Comparison of ENCODE assay signal across 18 cellular contexts in genomic region chr4:127775843-127776242, GRCh38. TPM values are rescaled to one million over a fixed set of nuclear protein-coding genes. Genes with fewer than 3 reads are reported as not detected.
DNase-seq lines count a peak whose midpoint lies in the region; ATAC-seq, FAIRE-seq and TF ChIP-seq lines count a peak whose summit lies in the region.
"Had no signal": no experiment of that assay in that cellular context is flagged by ENCODE, and none has a peak within 500 bp of the region (broad histone marks: within the 10 kb centered on the region; RNA-seq: fewer than 3 reads in every experiment).

No MANE protein-coding gene starts in this region.

- POLR2A ChIA-PET in HEK293 (lab: Yijun Ruan, JAX): no interaction called here

- DNase-seq in GM12891 (ENCODE audit: insufficient read length, low spot score) (no peak), SKM-1 (lab: John Stamatoyannopoulos, UW; ENCODE audit: unreplicated experiment) (no peak), GM19238 (ENCODE audit: insufficient read length, low spot score) (no peak)
- DNase-seq in stimulated activated CD8-positive, alpha-beta memory T cell treated with anti-CD3 and anti-CD28 coated beads, Interleukin-4, amount 100 ng/mL, for 48 hours: no peak
- DNase-seq: CD4-positive, CD25-positive, alpha-beta regulatory T cell; MG63; NCI-H1105; NCI-H187 treated with DMSO at 0.1 percent for 48 hours; NCI-H446; NCI-H748 treated with DMSO at 0.1 percent for 48 hours; Peyer's patch; Right ventricle myocardium superior had no signal

- no peaks in the 10 kb centered on the region for H3K9me3 ChIP-seq in HEK293 (ENCODE audit: control insufficient read depth, insufficient read depth, low read depth, low read length)
- H3K9me3 ChIP-seq: A549, MG63, Peyer's patch had no signal

- H3K27ac ChIP-seq in HEK293 (ENCODE audit: extremely low read depth, low read depth, low read length): no peak overlapping the region
- H3K27ac ChIP-seq: A549, Peyer's patch had no signal

- FAIRE-seq in GM12891 (lab: Jason Lieb, UNC): peak; percentile 75
- FAIRE-seq: A549, HepG2 had no signal

- TF ChIP-seq CTCF in HEK293 (tag by site-specific recombination; IDR thresholded peaks at IDR 0.05): no peak

- H3K4me3 ChIP-seq in HEK293 (ENCODE audit: low read depth, low read length): no peak overlapping the region
- H3K4me3 ChIP-seq: A549, MG63, Peyer's patch had no signal

- peaks cover 2% of the 10 kb centered on the region; the same call in 1 of the 2 replicates for H3K4me1 ChIP-seq in HEK293 (ENCODE audit: control insufficient read depth, insufficient read depth, low read length)
- H3K4me1 ChIP-seq: Peyer's patch had no signal

- ATAC-seq in GM18909 (IDR thresholded peaks at IDR 0.05; ENCODE audit: poor library complexity, unreplicated experiment) (peak; percentile 53), HG03432 (IDR thresholded peaks at IDR 0.05; ENCODE audit: unreplicated experiment) (peak; percentile 51)
- no peak for ATAC-seq in activated CD4-positive, CD25-positive, alpha-beta regulatory T cell treated with anti-CD3 and anti-CD28 coated beads, Interleukin-2, amount 50 U/mL, for 24 hours
- ATAC-seq: A549, HepG2 had no signal

- TF ChIP-seq POLR2A in GM12891 (IDR thresholded peaks at IDR 0.05; ENCODE audit: low read depth, low read length): no peak

- no peaks in the 10 kb centered on the region for H3K36me3 ChIP-seq in HEK293 (ENCODE audit: control insufficient read depth in 2 of 2, insufficient read depth in 1 of 2, low read length in 2 of 2)
- H3K36me3 ChIP-seq: MG63, Peyer's patch had no signal

- CTCF ChIA-PET in HEK293 (lab: Yijun Ruan, JAX): no interaction called here

TF ChIP-seq in GM12891, 5 proteins besides CTCF, POLR2A, EP300 and RAD21:
- TF ChIP-seq POLR2AphosphoS5 (IDR thresholded peaks at IDR 0.05; ENCODE audit: low read depth, low read length): no peak
- no peak for TF ChIP-seq TAF1 (IDR thresholded peaks at IDR 0.05; ENCODE audit: low read depth, low read length)

TF ChIP-seq in HEK293, 187 proteins besides CTCF, POLR2A, EP300 and RAD21:
- TF ChIP-seq OVOL3 (tag by site-specific recombination; IDR thresholded peaks at IDR 0.05): no peak
- no peak for TF ChIP-seq GLI2 (tag by site-specific recombination; IDR thresholded peaks at IDR 0.05; ENCODE audit: borderline replicate concordance, low read depth)
- peak; percentile 80 for TF ChIP-seq ZFHX2 (tag by site-specific recombination; conservative IDR thresholded peaks at IDR 0.05)
- no peak for TF ChIP-seq ZNF560 (tag by site-specific recombination; IDR thresholded peaks at IDR 0.05; ENCODE audit: borderline replicate concordance)
- no peak for TF ChIP-seq ZNF394 (tag by site-specific recombination; IDR thresholded peaks at IDR 0.05; ENCODE audit: borderline replicate concordance)
- no peak for TF ChIP-seq ZNF423 (tag by site-specific recombination; IDR thresholded peaks at IDR 0.05)
- peak; percentile 72 for TF ChIP-seq EGR2 (tag by site-specific recombination; IDR thresholded peaks at IDR 0.05; ENCODE audit: low read depth)
TF ChIP-seq in HEK293: peak in this region for 2.

RNA-seq across cellular contexts. Expression of gene HSPA4L, which starts 6.3 kb away (rescaled TPM):
- 13.2 TPM for polyA plus RNA-seq in GM12891 (2012; ENCODE audit: low read depth, missing spikeins)
- polyA plus RNA-seq: CD4-positive, CD25-positive, alpha-beta regulatory T cell had no signal

RNA-seq across cellular contexts. Expression of gene SLC25A31, which starts 45.6 kb away (rescaled TPM):
- not detected for polyA plus RNA-seq in GM12891 (2012; ENCODE audit: low read depth, missing spikeins)
- polyA plus RNA-seq: A549; CD4-positive, CD25-positive, alpha-beta regulatory T cell; HepG2 had no signal

Comparison
In these comparisons a context has a peak if more than half of its experiments do, and no peak if none do; other contexts are left out.
1. ATAC-seq: peak in GM18909 (single experiment) and HG03432 (single experiment); none in activated CD4-positive, CD25-positive, alpha-beta regulatory T cell treated with anti-CD3 and anti-CD28 coated beads, Interleukin-2, amount 50 U/mL, for 24 hours (0 of 2).